In genomic region chr16:31298958-31299357, GRCh38 we compare ENCODE assay signal across 11 cellular contexts. TPM values are rescaled to one million over a fixed set of nuclear protein-coding genes. Genes with fewer than 3 reads are reported as not detected.
DNase-seq lines count a peak whose midpoint lies in the region; ATAC-seq, FAIRE-seq and TF ChIP-seq lines count a peak whose summit lies in the region.
"Had no signal": no experiment of that assay in that cellular context is flagged by ENCODE, and none has a peak within 500 bp of the region (broad histone marks: within the 10 kb centered on the region; RNA-seq: fewer than 3 reads in every experiment).

No MANE protein-coding gene starts in this region.

- no peak overlapping the region for H3K4me2 ChIP-seq in GM12878 (ENCODE audit: control insufficient read depth, insufficient read depth)
- no peak overlapping the region for H3K4me2 ChIP-seq in GM23248 (ENCODE audit: unreplicated experiment)

- H3K27ac Mint-ChIP-seq in nephron = no peak overlapping the region
- H3K27ac Mint-ChIP-seq: endodermal cell; T-helper 2 cell treated with Interferon-gamma antibody and Interleukin-4, amounts not matched to agents 5 μg/mL and 100 μg/mL, for 36 hours had no signal

- H2AFZ ChIP-seq in GM12878 (ENCODE audit: control insufficient read depth, low read depth, low read length) (no peak overlapping the region), GM23248 (no peak overlapping the region)

- no peaks in the 10 kb centered on the region for H3K27me3 ChIP-seq in GM12878 (replicated peaks in 1 of 2; ENCODE audit: control insufficient read depth in 2 of 2, insufficient read depth in 2 of 2, low read length in 1 of 2)
- H3K27me3 ChIP-seq in GM23248 (replicated peaks; ENCODE audit: insufficient read depth) = no peaks in the 10 kb centered on the region; the same call in 1 of the 2 replicates

- H3K27ac ChIP-seq in GM12878 (ENCODE audit: control insufficient read depth, insufficient read depth) (no peak overlapping the region), GM23248 (no peak overlapping the region)

- H4K20me1 ChIP-seq in GM12878 (ENCODE audit: control insufficient read depth, insufficient read depth) (no peaks in the 10 kb centered on the region), GM23248 (ENCODE audit: insufficient read depth) (no peaks in the 10 kb centered on the region)

- H3K9me3 Mint-ChIP-seq in nephron = no peaks in the 10 kb centered on the region
- H3K9me3 Mint-ChIP-seq: T-helper 2 cell treated with Interferon-gamma antibody and Interleukin-4, amounts not matched to agents 5 μg/mL and 100 μg/mL, for 36 hours had no signal

- WGBS in GM12878 (ENCODE audit: insufficient coverage, insufficient replicate concordance, low lambda C conversion rate, missing lambda C conversion rate) = 50% methylated on average over 1 of the region's 1 CpG
- 17 to 36% methylated on average over 1 of the region's 1 CpG for WGBS in GM23248 (ENCODE audit: low coverage in 1 of 2, low lambda C conversion rate in 2 of 2, missing lambda C conversion rate in 2 of 2), 2 experiments

- no peak for DNase-seq in GM10266 (ENCODE audit: extremely low spot score)
- peak; percentile 52 for DNase-seq in KBM-7
- peak; percentile 15 for DNase-seq in GM12878 (ENCODE audit: low read depth, low spot score)
- DNase-seq in GM23248 = no peak
- no peak for DNase-seq in NCI-H2171 (lab: John Stamatoyannopoulos, UW)
- DNase-seq: endodermal cell; NCI-H1092 treated with DMSO at 0.1 percent for 48 hours; stimulated activated CD4-positive, alpha-beta T cell treated with anti-CD3 and anti-CD28 coated beads, Interleukin-12 subunit alpha, Interleukin-12 subunit beta, amount 100 ng/mL, for 4 hours had no signal

- in situ Hi-C loops in KBM-7 (cut with MboI; ENCODE audit: low pct_unique_long_range_greater_than_20kb, low sequenced_read_pairs) (no loop called here), GM12878 (cut with MboI) (no loop called here), GM23248 (cut with MboI) (no loop called here)

- H3K9me3 ChIP-seq in GM12878 (replicated peaks; ENCODE audit: control insufficient read depth, insufficient read depth, low read length) (no peaks in the 10 kb centered on the region; the same call in 2 of the 3 replicates), GM23248 (ENCODE audit: low read depth) (no peaks in the 10 kb centered on the region)

- H3K4me1 Mint-ChIP-seq in nephron = no peaks in the 10 kb centered on the region
- H3K4me1 Mint-ChIP-seq: endodermal cell had no signal

- no peak for TF ChIP-seq POLR2A in GM12878 (IDR thresholded peaks at IDR 0.05; ENCODE audit: low read depth, low read length)

- H3K9ac ChIP-seq in GM12878 (ENCODE audit: control insufficient read depth, insufficient read depth, low read length) (no peak overlapping the region), GM23248 (no peak overlapping the region)

- H3K4me3 Mint-ChIP-seq in nephron = no peak overlapping the region
- H3K4me3 Mint-ChIP-seq: endodermal cell; T-helper 2 cell treated with Interferon-gamma antibody and Interleukin-4, amounts not matched to agents 5 μg/mL and 100 μg/mL, for 36 hours had no signal

- POLR2A ChIA-PET in GM12878 (lab: Charles Lee) = no interaction called here

- no peaks in the 10 kb centered on the region for H3K36me3 ChIP-seq in GM12878 (ENCODE audit: control insufficient read depth in 2 of 2, insufficient read depth in 2 of 2, low read length in 1 of 2)
- H3K36me3 ChIP-seq in GM23248 (ENCODE audit: low read depth) = no peaks in the 10 kb centered on the region

- H3K36me3 Mint-ChIP-seq in nephron (ENCODE audit: low read depth) = no peaks in the 10 kb centered on the region

- no peaks in the 10 kb centered on the region for H3F3A ChIP-seq in GM23248 (ENCODE audit: insufficient read depth)

- intact Hi-C loops in GM12878 (cut with micrococcal nuclease; ENCODE audit: unreplicated experiment) = no loop called here

- FAIRE-seq in GM12878 (lab: Jason Lieb, UNC) = no peak

- SMC1A ChIA-PET in GM12878 (lab: Charles Lee; ENCODE audit: uncharacterized antibody, unreplicated experiment) = interaction anchor here (1.0 kb wide), 1 partner anchor 43 kb away, joined by 3 read pairs; no protein-coding TSS in a partner anchor

- peak; percentile 59 for TF ChIP-seq RAD21 in GM12878 (IDR thresholded peaks at IDR 0.05; ENCODE audit: insufficient read depth, low read depth, low read length)

- ATAC-seq in GM12878 = peak; percentile 56
- ATAC-seq in HG02970 (IDR thresholded peaks at IDR 0.05; ENCODE audit: low FRiP score, unreplicated experiment) = no peak

- TF ChIP-seq CTCF in GM10266 (IDR thresholded peaks at IDR 0.05; ENCODE audit: control insufficient read depth, insufficient read depth, low read depth, missing control alignments) (peak; percentile 36), GM12878 (IDR thresholded peaks at IDR 0.05 in 2 of 3, conservative IDR thresholded peaks at IDR 0.05 in 1 of 3; ENCODE audit: control insufficient read depth in 2 of 3, extremely low read depth in 1 of 3, insufficient read depth in 1 of 3, low read depth in 3 of 3, low read length in 3 of 3) (peak; percentile 44 to 57 (median 48); a peak in 5 of 6 replicates), nephron (IDR thresholded peaks at IDR 0.05; ENCODE audit: unreplicated experiment in 3 of 3) (peak; percentile 13 to 31 (median 29))

- CTCF ChIA-PET in GM12878 (lab: Yijun Ruan, JAX) = interaction anchor here (0.6 to 2.1 kb wide), 5 partner anchors 83 to 345 kb away, joined by 3 to 6 read pairs (median 3); no protein-coding TSS in a partner anchor

- H3K27me3 Mint-ChIP-seq in nephron (ENCODE audit: low read depth) = peaks cover 14% of the 10 kb centered on the region

- RAD21 ChIA-PET in GM12878 (lab: Charles Lee; ENCODE audit: unreplicated experiment) = no interaction called here

- H3K79me2 ChIP-seq in GM12878 (ENCODE audit: control insufficient read depth, insufficient read depth, low read length) = no peaks in the 10 kb centered on the region
- no peaks in the 10 kb centered on the region for H3K79me2 ChIP-seq in GM23248 (ENCODE audit: insufficient read depth)

- no TSS peak for BruUV-seq in GM12878 (replicated peaks; lab: Mats Ljungman, UMichigan)

- TF ChIP-seq EP300 in GM12878 (IDR thresholded peaks at IDR 0.05; ENCODE audit: borderline replicate concordance in 1 of 2, control insufficient read depth in 1 of 2, low read depth in 2 of 2, low read length in 2 of 2) = no peak

- H3K4me3 ChIP-seq in GM12878 = no peak overlapping the region
- no peak overlapping the region for H3K4me3 ChIP-seq in GM23248

- H3K4me1 ChIP-seq in GM12878 (ENCODE audit: control insufficient read depth, insufficient read depth, low read length) (peaks cover 4% of the 10 kb centered on the region; the same call in 1 of the 2 replicates), GM23248 (ENCODE audit: insufficient read depth) (no peaks in the 10 kb centered on the region)

- H3K9me2 ChIP-seq in GM23248 (ENCODE audit: insufficient read depth) = no peaks in the 10 kb centered on the region

TF ChIP-seq in GM12878, 131 proteins besides CTCF, POLR2A, EP300 and RAD21:
- TF ChIP-seq CBX3 (IDR thresholded peaks at IDR 0.05; ENCODE audit: borderline replicate concordance, low read depth) (no peak), NR2C1 (IDR thresholded peaks at IDR 0.05) (no peak), SMC3 (IDR thresholded peaks at IDR 0.05; ENCODE audit: borderline replicate concordance, low read length) (peak; percentile 59; the same call in 1 of the 2 replicates)

RNA-seq across cellular contexts. Expression of gene ITGAM, which starts 39.2 kb away (rescaled TPM):
- 6.8 and 13.2 TPM in 2 replicates for total RNA-seq in GM12878 (2013; cell fraction: nucleolus; rRNA removed)
- total RNA-seq in GM12878 (2014; rRNA removed) (17.8 and 19.9 TPM in 2 replicates), GM12878 (2014; rRNA removed; fragmentation: Illumina TruSeq; extraction: Trizol) (9.1 and 9.8 TPM in 2 replicates), GM12878 (2021) (18.3 and 19.0 TPM in 2 replicates)
- polyA plus RNA-seq in GM12878 (2011; ENCODE audit: low read depth) = 1.3 TPM
- polyA plus RNA-seq in GM12878 (2011; rRNA removed) (3.1 and 7.5 TPM in 2 replicates), GM12878 (2014; fragmentation: Illumina TruSeq; extraction: Trizol) (7.3 and 14.2 TPM in 2 replicates), GM12878 (2014; fragmentation: Nextera tagmentation; extraction: Ambion mirVana) (1 to 10 TPM in 1 of 2 experiments, under 1 TPM in 1; 0.97 to 1.6 TPM), GM12878 (2014; rRNA removed) (13.4 and 16.6 TPM in 2 replicates), GM12878 (2016; fragmentation: Nextera tagmentation; extraction: Ambion mirVana) (1 to 10 TPM; 3.8 to 4.4 TPM), GM23248 (2016; fragmentation: Nextera tagmentation; extraction: Ambion mirVana) (not detected in 2 replicates)
- polyA plus RNA-seq in GM12878 (2011; cell fraction: cytosol; rRNA removed) = 11.7 and 12.4 TPM in 2 replicates
- 34.7 and 36.1 TPM in 2 replicates for polyA plus RNA-seq in GM12878 (2011; cell fraction: nucleus; rRNA removed)
- polyA plus RNA-seq in GM12878 (2012) = 3.6 and 3.9 TPM in 2 replicates
- 10.2 and 10.3 TPM in 2 replicates for polyA minus RNA-seq in GM12878 (2011; rRNA and poly(A)+ RNA removed)
- 3.1 and 5.0 TPM in 2 replicates for polyA minus RNA-seq in GM12878 (2011; cell fraction: cytosol; rRNA and poly(A)+ RNA removed)
- polyA minus RNA-seq in GM12878 (2011; cell fraction: nucleus; rRNA and poly(A)+ RNA removed) = 7.1 and 10.6 TPM in 2 replicates
- total RNA-seq in GM23248 (2014; rRNA removed; shearing (Covaris generic)) = not detected in 2 replicates

RNA-seq across cellular contexts. Expression of gene ITGAX, which starts 56.0 kb away (rescaled TPM):
- total RNA-seq in GM12878 (2013; cell fraction: nucleolus; rRNA removed) = 288 and 299 TPM in 2 replicates
- 22.6 and 23.9 TPM in 2 replicates for total RNA-seq in GM12878 (2014; rRNA removed)
- total RNA-seq in GM12878 (2014; rRNA removed; fragmentation: Illumina TruSeq; extraction: Trizol) = 15.8 and 16.0 TPM in 2 replicates
- total RNA-seq in GM12878 (2021) = 30.0 and 37.9 TPM in 2 replicates
- polyA plus RNA-seq in GM12878 (2011; ENCODE audit: low read depth) = 9.6 TPM
- 11.9 and 19.8 TPM in 2 replicates for polyA plus RNA-seq in GM12878 (2011; rRNA removed)
- polyA plus RNA-seq in GM12878 (2011; cell fraction: cytosol; rRNA removed) = 16.5 and 19.7 TPM in 2 replicates
- polyA plus RNA-seq in GM12878 (2011; cell fraction: nucleus; rRNA removed) = 121 and 147 TPM in 2 replicates
- 11.0 and 15.6 TPM in 2 replicates for polyA plus RNA-seq in GM12878 (2012)
- polyA plus RNA-seq in GM12878 (2014; fragmentation: Illumina TruSeq; extraction: Trizol) = 15.3 and 21.0 TPM in 2 replicates
- 1 to 10 TPM; 1.6 to 3.2 TPM for polyA plus RNA-seq in GM12878 (2014; fragmentation: Nextera tagmentation; extraction: Ambion mirVana)
- polyA plus RNA-seq in GM12878 (2014; rRNA removed) = 37.4 and 42.9 TPM in 2 replicates
- 1 to 10 TPM; 2.0 to 2.7 TPM for polyA plus RNA-seq in GM12878 (2016; fragmentation: Nextera tagmentation; extraction: Ambion mirVana)
- 33.4 and 47.6 TPM in 2 replicates for polyA minus RNA-seq in GM12878 (2011; rRNA and poly(A)+ RNA removed)
- 11.9 and 15.5 TPM in 2 replicates for polyA minus RNA-seq in GM12878 (2011; cell fraction: cytosol; rRNA and poly(A)+ RNA removed)
- polyA minus RNA-seq in GM12878 (2011; cell fraction: nucleus; rRNA and poly(A)+ RNA removed) = 62.6 and 81.1 TPM in 2 replicates
- total RNA-seq in GM23248 (2014; rRNA removed; shearing (Covaris generic)) = not detected in 2 replicates
- polyA plus RNA-seq in GM23248 (2016; fragmentation: Nextera tagmentation; extraction: Ambion mirVana) = not detected in 2 replicates

Comparison
In these comparisons a context has a peak if more than half of its experiments do, and no peak if none do; other contexts are left out.
1. DNase-seq: peak in KBM-7 (single experiment) and GM12878 (single experiment); none in GM10266 (single experiment), GM23248 (single experiment) and NCI-H2171 (single experiment).
2. RNA of gene ITGAX, which starts 56.0 kb away (total RNA-seq): 15.8 to 299 TPM in GM12878; not detected in GM23248; every median in the first group is over 10 times any median in the second.
3. Peak in every context shown above with its lines, with median percentiles within 50 percentile points of each other: CTCF ChIP-seq.